Comparison of ENCODE assay signal across 9 cellular contexts in genomic region chr1:244665771-244666217, GRCh38. TPM values are rescaled to one million over a fixed set of nuclear protein-coding genes. Genes with fewer than 3 reads are reported as not detected.
A peak's percentile ranks its signal among the peaks of the same experiment; 100 is the strongest.
DNase-seq lines count a peak whose midpoint lies in the region; ATAC-seq and TF ChIP-seq lines count a peak whose summit lies in the region.
"Had no signal": no experiment of that assay in that cellular context is flagged by ENCODE, and none has a peak within 500 bp of the region (broad histone marks: within the 10 kb centered on the region; RNA-seq: fewer than 3 reads in every experiment).

No MANE protein-coding gene starts in this region.

- intact Hi-C loops in stomach (cut with DNase I; ENCODE audit: low total_unique reads): no loop called here

- TF ChIP-seq POLR2A in NB4 (IDR thresholded peaks at IDR 0.05; ENCODE audit: extremely low read depth, insufficient read length): no peak
- no peak for TF ChIP-seq POLR2A in gastroesophageal sphincter (IDR thresholded peaks at IDR 0.05)
- no peak for TF ChIP-seq POLR2A in stomach (IDR thresholded peaks at IDR 0.05)

- DNase-seq in GM13977 (ENCODE audit: low spot score): peak; percentile 23
- peak; percentile 94 for DNase-seq in NB4 (ENCODE audit: low read depth)
- DNase-seq in immature natural killer cell: peak; percentile 44 to 64 (median 60)
- no peak for DNase-seq in ureter (ENCODE audit: low spot score)
- no peak for DNase-seq in stomach
- DNase-seq in activated T-cell treated with anti-CD3 and anti-CD28 coated beads, Interleukin-2, amount 50 U/mL, for 1 hour: no peak
- DNase-seq: activated naive CD8-positive, alpha-beta T cell treated with anti-CD3 and anti-CD28 coated beads, Interleukin-2, amount 10 ng/mL, durations not matched to agents 7 days and 5 days had no signal

- H3K4me1 Mint-ChIP-seq in immature natural killer cell: peaks cover 11 to 13% of the 10 kb centered on the region in 2 donors
- H3K4me1 Mint-ChIP-seq: activated naive CD8-positive, alpha-beta T cell treated with anti-CD3 and anti-CD28 coated beads, Interleukin-2, amount 10 ng/mL, durations not matched to agents 7 days and 5 days had no signal

- H3K4me3 ChIP-seq in NB4 (ENCODE audit: low read depth, low read length) (no peak overlapping the region), gastroesophageal sphincter (no peak overlapping the region), stomach (no peak overlapping the region)

- TF ChIP-seq CTCF in GM13977 (IDR thresholded peaks at IDR 0.05; ENCODE audit: extremely low read depth, insufficient read depth, missing control alignments): no peak
- TF ChIP-seq CTCF in NB4 (IDR thresholded peaks at IDR 0.05; ENCODE audit: low read depth, low read length): no peak
- TF ChIP-seq CTCF in gastroesophageal sphincter (IDR thresholded peaks at IDR 0.05): no peak
- no peak for TF ChIP-seq CTCF in stomach (IDR thresholded peaks at IDR 0.05)

- no peak overlapping the region for H3K27ac Mint-ChIP-seq in immature natural killer cell
- H3K27ac Mint-ChIP-seq: activated naive CD8-positive, alpha-beta T cell treated with anti-CD3 and anti-CD28 coated beads, Interleukin-2, amount 10 ng/mL, durations not matched to agents 7 days and 5 days had no signal

- in situ Hi-C loops in GM13977 (cut with MboI; ENCODE audit: low pct_unique_long_range_greater_than_20kb, low sequenced_read_pairs, unreplicated experiment): no loop called here

- H3K9me3 ChIP-seq in gastroesophageal sphincter (no peaks in the 10 kb centered on the region), stomach (no peaks in the 10 kb centered on the region)

- TF ChIP-seq EP300 in gastroesophageal sphincter (IDR thresholded peaks at IDR 0.05) (no peak), stomach (IDR thresholded peaks at IDR 0.05) (no peak)

- H3K4me3 Mint-ChIP-seq in immature natural killer cell: no peak overlapping the region
- H3K4me3 Mint-ChIP-seq: activated naive CD8-positive, alpha-beta T cell treated with anti-CD3 and anti-CD28 coated beads, Interleukin-2, amount 10 ng/mL, durations not matched to agents 7 days and 5 days had no signal

- 67 to 73% methylated on average over 4 of the region's 4 CpGs for WGBS in gastroesophageal sphincter (ENCODE audit: low coverage in 1 of 2), 2 donors
- 70 to 79% (median 73%) methylated on average over 4 of the region's 4 CpGs for WGBS in stomach, 5 donors

- H3K27ac ChIP-seq in gastroesophageal sphincter (no peak overlapping the region), stomach (no peak overlapping the region)

- H3K9me3 Mint-ChIP-seq in immature natural killer cell: peaks cover 0 to 2% (median 0%) of the 10 kb centered on the region in 6 donors

- H3K27me3 ChIP-seq in gastroesophageal sphincter (no peaks in the 10 kb centered on the region), stomach (no peaks in the 10 kb centered on the region)

- H3K4me1 ChIP-seq in gastroesophageal sphincter: peaks cover 0 to 29% (median 0%) of the 10 kb centered on the region in 3 donors
- H3K4me1 ChIP-seq in stomach: peaks cover 8 to 53% (median 32%) of the 10 kb centered on the region in 4 donors

- peaks cover 0 to 4% (median 0%) of the 10 kb centered on the region in 3 donors for H3K36me3 Mint-ChIP-seq in immature natural killer cell

- H3K27me3 Mint-ChIP-seq in immature natural killer cell (ENCODE audit: low read depth in 3 of 3): no peaks in the 10 kb centered on the region
- H3K27me3 Mint-ChIP-seq: activated naive CD8-positive, alpha-beta T cell treated with anti-CD3 and anti-CD28 coated beads, Interleukin-2, amount 10 ng/mL, durations not matched to agents 7 days and 5 days had no signal

- ATAC-seq in GM21737 (IDR thresholded peaks at IDR 0.05; ENCODE audit: unreplicated experiment): peak; percentile 76
- no peak for ATAC-seq in gastroesophageal sphincter

- no peaks in the 10 kb centered on the region for H3K36me3 ChIP-seq in gastroesophageal sphincter
- H3K36me3 ChIP-seq in stomach: peaks cover 0 to under 1% (median 0%) of the 10 kb centered on the region in 4 donors

RNA-seq across cellular contexts. Expression of gene DESI2, which starts 12.9 kb away (rescaled TPM):
- polyA plus RNA-seq in immature natural killer cell: 10 to 100 TPM in 2 of 3 donors, 1 to 10 TPM in 1; 9.9 to 25.8 (median 20.7) TPM
- total RNA-seq in ureter: 22.1 TPM
- 10 to 100 TPM; 38.5 to 56.3 (median 41.1) TPM for total RNA-seq in gastroesophageal sphincter
- 10 to 100 TPM in 3 of 5 donors, 1 to 10 TPM in 2; 3.5 to 74.7 (median 15.6) TPM for total RNA-seq in stomach
- 10 to 100 TPM in 2 of 3 donors, 1 to 10 TPM in 1; 9.8 to 29.2 (median 22.4) TPM for polyA plus RNA-seq in stomach

Comparison
In these comparisons a context has a peak if more than half of its experiments do, and no peak if none do; other contexts are left out.
1. DNase-seq: peak in GM13977 (single experiment), NB4 (single experiment) and immature natural killer cell (3 of 3); none in ureter (single experiment), stomach (single experiment) and activated T-cell treated with anti-CD3 and anti-CD28 coated beads, Interleukin-2, amount 50 U/mL, for 1 hour (single experiment).